Comparison of ENCODE assay signal across 8 cellular contexts in the genomic region with DNA sequence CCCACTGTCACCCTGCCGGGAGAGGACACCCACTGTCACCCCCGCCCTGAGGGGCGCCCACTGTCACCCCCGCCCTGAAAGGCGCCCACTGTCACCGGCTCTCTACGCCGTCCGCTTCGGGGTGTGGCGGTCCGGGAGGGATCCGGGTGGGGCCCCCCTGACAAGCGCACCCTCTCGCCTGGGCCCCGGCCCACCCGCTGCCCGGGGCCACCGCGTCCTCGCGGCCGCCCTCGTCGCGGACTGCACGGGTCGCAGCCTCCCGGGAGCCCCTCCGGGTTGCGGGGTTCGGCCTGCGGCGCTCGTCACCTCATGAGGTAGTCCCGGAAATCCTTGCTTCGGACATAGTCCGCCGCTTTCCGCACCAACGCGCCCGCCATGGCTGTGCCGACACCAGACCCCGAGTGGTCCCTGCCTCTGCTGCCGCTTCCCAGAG. TPM values are rescaled to one million over a fixed set of nuclear protein-coding genes. Genes with fewer than 3 reads are reported as not detected.
DNase-seq lines count a peak whose midpoint lies in the region; ATAC-seq, FAIRE-seq and TF ChIP-seq lines count a peak whose summit lies in the region.

No MANE protein-coding gene starts in this region.

- TF ChIP-seq CTCF in keratinocyte (optimal IDR thresholded peaks at IDR 0.05 in 1 of 3, IDR thresholded peaks at IDR 0.05 in 1 of 3, conservative IDR thresholded peaks at IDR 0.05 in 1 of 3; ENCODE audit: extremely low read depth in 1 of 3, insufficient read depth in 2 of 3, low read length in 3 of 3) = no peak

- no peaks in the 10 kb centered on the region for H3K27me3 ChIP-seq in keratinocyte (ENCODE audit: control insufficient read depth, extremely low read depth, insufficient read depth, low read length)

- intact Hi-C loops in posterior vena cava (cut with DNase I) = no loop called here

- H3K27ac ChIP-seq in keratinocyte (ENCODE audit: control insufficient read depth, insufficient read depth, low read length) (peak overlapping the region; percentile 43), temporal lobe (ENCODE audit: low read depth, low read length) (peak overlapping the region; percentile 7)

- no peaks in the 10 kb centered on the region for H4K20me1 ChIP-seq in keratinocyte (ENCODE audit: control insufficient read depth, extremely low read depth, insufficient read depth, low read length)

- H3K4me1 ChIP-seq in keratinocyte (ENCODE audit: control insufficient read depth, extremely low read depth, insufficient read depth, low read length) = no peaks in the 10 kb centered on the region

- H2AFZ ChIP-seq in keratinocyte (ENCODE audit: control insufficient read depth, low read length) = peak overlapping the region; percentile 76

- DNase-seq in activated naive CD8-positive, alpha-beta T cell treated with anti-CD3 and anti-CD28 coated beads, Interleukin-2, amount 50 U/mL, for 24 hours = no peak
- no peak for DNase-seq in keratinocyte (ENCODE audit: low read depth, low spot score)
- DNase-seq in posterior vena cava (ENCODE audit: low spot score) = no peak
- DNase-seq in DMS79 (lab: John Stamatoyannopoulos, UW) = no peak
- DNase-seq in NCI-H1417 (lab: John Stamatoyannopoulos, UW) = no peak

- no peaks in the 10 kb centered on the region for H3K9me3 Mint-ChIP-seq in activated naive CD8-positive, alpha-beta T cell treated with anti-CD3 and anti-CD28 coated beads, Interleukin-2, amount 50 U/mL, for 24 hours

- no peaks in the 10 kb centered on the region for H3K9me1 ChIP-seq in keratinocyte (ENCODE audit: control insufficient read depth, extremely low read depth, insufficient read depth, low read length)

- H3K27me3 Mint-ChIP-seq in activated naive CD8-positive, alpha-beta T cell treated with anti-CD3 and anti-CD28 coated beads, Interleukin-2, amount 50 U/mL, for 24 hours = no peaks in the 10 kb centered on the region

- dilution Hi-C loops in keratinocyte (cut with MboI; ENCODE audit: extremely low pct_ligation_motif_present, low sequenced_read_pairs) = no loop called here

- H3K9ac ChIP-seq in keratinocyte (ENCODE audit: control insufficient read depth, extremely low read depth, insufficient read depth, low read length) = peak overlapping the region; percentile 75

- H3K4me2 ChIP-seq in keratinocyte (ENCODE audit: control insufficient read depth, extremely low read depth, insufficient read depth, low read depth, low read length) = peak overlapping the region; percentile 68

- H3K36me3 ChIP-seq in keratinocyte (ENCODE audit: control insufficient read depth in 2 of 2, extremely low read depth in 1 of 2, insufficient read depth in 2 of 2, low read length in 2 of 2) = no peaks in the 10 kb centered on the region

- peak overlapping the region; percentile 71 for H3K27ac Mint-ChIP-seq in activated naive CD8-positive, alpha-beta T cell treated with anti-CD3 and anti-CD28 coated beads, Interleukin-2, amount 50 U/mL, for 24 hours

- peak overlapping the region; percentile 60 to 84 (median 81) for H3K4me3 ChIP-seq in keratinocyte (ENCODE audit: control insufficient read depth in 2 of 3, extremely low read depth in 1 of 3, insufficient read depth in 2 of 3, low read depth in 1 of 3, low read length in 3 of 3)

- H3K79me2 ChIP-seq in keratinocyte (ENCODE audit: control insufficient read depth, insufficient read depth, low read length) = peaks cover 4% of the 10 kb centered on the region

- no peaks in the 10 kb centered on the region for H3K36me3 Mint-ChIP-seq in activated naive CD8-positive, alpha-beta T cell treated with anti-CD3 and anti-CD28 coated beads, Interleukin-2, amount 50 U/mL, for 24 hours (ENCODE audit: low read depth)

- peak; percentile 7 for ATAC-seq in GM19025 (IDR thresholded peaks at IDR 0.05; ENCODE audit: low read depth, unreplicated experiment)
- peak; percentile 4 for ATAC-seq in HG03066 (IDR thresholded peaks at IDR 0.05; ENCODE audit: low read depth, unreplicated experiment)
- ATAC-seq in activated naive CD8-positive, alpha-beta T cell treated with anti-CD3 and anti-CD28 coated beads, Interleukin-2, amount 50 U/mL, for 24 hours = no peak

- H3K4me1 Mint-ChIP-seq in activated naive CD8-positive, alpha-beta T cell treated with anti-CD3 and anti-CD28 coated beads, Interleukin-2, amount 50 U/mL, for 24 hours = peaks cover 8% of the 10 kb centered on the region

- peak overlapping the region; percentile 86 for H3K4me3 Mint-ChIP-seq in activated naive CD8-positive, alpha-beta T cell treated with anti-CD3 and anti-CD28 coated beads, Interleukin-2, amount 50 U/mL, for 24 hours

- FAIRE-seq in keratinocyte (lab: Jason Lieb, UNC) = no peak

- H3K9me3 ChIP-seq in keratinocyte (ENCODE audit: control insufficient read depth, low read depth, low read length) = no peaks in the 10 kb centered on the region

RNA-seq across cellular contexts. Expression of a gene that starts 0.2 kb away (rescaled TPM):
- polyA plus RNA-seq in keratinocyte = 19.3 to 26.4 TPM (median 24.0 TPM) in 3 replicates
- 8.0 TPM for polyA plus RNA-seq in keratinocyte (2011; ENCODE audit: low read depth)
- polyA plus RNA-seq in keratinocyte (2011; cell fraction: cytosol; rRNA removed) = 14.1 and 30.2 TPM in 2 replicates
- 15.3 and 16.1 TPM in 2 replicates for polyA plus RNA-seq in keratinocyte (2011; cell fraction: nucleus; rRNA removed)
- polyA plus RNA-seq in keratinocyte (2012; ENCODE audit: low replicate concordance) = 21.9 and 24.8 TPM in 2 replicates
- polyA minus RNA-seq in keratinocyte = 4.1 to 18.5 TPM (median 8.3 TPM) in 3 replicates
- polyA minus RNA-seq in keratinocyte (2011; cell fraction: cytosol; rRNA and poly(A)+ RNA removed) = 14.8 TPM
- 2.6 and 3.8 TPM in 2 replicates for polyA minus RNA-seq in keratinocyte (2011; cell fraction: nucleus; rRNA and poly(A)+ RNA removed)
- 33.9 TPM for total RNA-seq in temporal lobe
- 10 to 100 TPM; 50.9 to 66.3 TPM for total RNA-seq in posterior vena cava

RNA-seq across cellular contexts. Expression of a gene that starts 40.2 kb away (rescaled TPM):
- polyA plus RNA-seq in keratinocyte = 46.6 to 84.3 TPM (median 58.8 TPM) in 3 replicates
- polyA plus RNA-seq in keratinocyte (2011; ENCODE audit: low read depth) = 10.1 TPM
- polyA plus RNA-seq in keratinocyte (2011; cell fraction: cytosol; rRNA removed) = 45.1 and 82.7 TPM in 2 replicates
- polyA plus RNA-seq in keratinocyte (2011; cell fraction: nucleus; rRNA removed) = 51.2 and 67.7 TPM in 2 replicates
- polyA plus RNA-seq in keratinocyte (2012; ENCODE audit: low replicate concordance) = 44.4 and 48.0 TPM in 2 replicates
- polyA minus RNA-seq in keratinocyte = 18.2 to 34.5 TPM (median 23.5 TPM) in 3 replicates
- polyA minus RNA-seq in keratinocyte (2011; cell fraction: cytosol; rRNA and poly(A)+ RNA removed) = 22.1 TPM
- polyA minus RNA-seq in keratinocyte (2011; cell fraction: nucleus; rRNA and poly(A)+ RNA removed) = 9.1 and 20.2 TPM in 2 replicates
- 19.2 TPM for total RNA-seq in temporal lobe
- total RNA-seq in posterior vena cava = 10 to 100 TPM; 28.6 to 29.2 TPM
